Comparison of ENCODE assay signal across 7 cellular contexts in genomic region chr17:57045868-57046671, GRCh38. TPM values are rescaled to one million over a fixed set of nuclear protein-coding genes. Genes with fewer than 3 reads are reported as not detected.
DNase-seq lines count a peak whose midpoint lies in the region; ATAC-seq and TF ChIP-seq lines count a peak whose summit lies in the region.

No MANE protein-coding gene starts in this region.

- H4K20me1 ChIP-seq in OCI-LY3 (ENCODE audit: insufficient read depth, low read length): no peaks in the 10 kb centered on the region

- H2AFZ ChIP-seq in OCI-LY3 (ENCODE audit: low read depth, low read length): peak overlapping the region; percentile 64; the same call in 1 of the 2 replicates

- in situ Hi-C loops in transverse colon (cut with MboI; ENCODE audit: low pct_ligation_motif_present in 1 of 4, low pct_unique_long_range_greater_than_20kb in 1 of 4, low sequenced_read_pairs in 3 of 4): no loop called here

- DNase-seq in adrenal gland: peak in 4 of 7 donors; percentile 12 to 28 (median 18)
- DNase-seq in transverse colon: peak; percentile 52
- no peak for DNase-seq in SKM-1 treated with dmso at 0.1 percent for 144 hours (lab: John Stamatoyannopoulos, UW; ENCODE audit: unreplicated experiment)

- H3K79me2 ChIP-seq in OCI-LY3 (ENCODE audit: low read length): no peaks in the 10 kb centered on the region

- H3K9me3 ChIP-seq in OCI-LY3 (ENCODE audit: insufficient read depth, low read length) (no peaks in the 10 kb centered on the region), adrenal gland (replicated peaks in 1 of 3) (no peaks in the 10 kb centered on the region), mucosa of stomach (ENCODE audit: control insufficient read depth, low read length) (no peaks in the 10 kb centered on the region), transverse colon (no peaks in the 10 kb centered on the region)

- H3K36me3 ChIP-seq in OCI-LY3 (replicated peaks; ENCODE audit: low read depth, low read length) (no peaks in the 10 kb centered on the region), adrenal gland (replicated peaks in 1 of 2) (no peaks in the 10 kb centered on the region), mucosa of stomach (ENCODE audit: control insufficient read depth, insufficient read depth, low read length) (no peaks in the 10 kb centered on the region), transverse colon (no peaks in the 10 kb centered on the region)

- peak overlapping the region; percentile 62 for H3K4me2 ChIP-seq in OCI-LY3 (ENCODE audit: low read length)

- H3K4me1 ChIP-seq in OCI-LY3 (ENCODE audit: low read length) (0 out of 2 replicates have a peak, but pooled peaks cover 5% of the 10 kb centered on the region), adrenal gland (replicated peaks in 1 of 2) (peaks cover 7 to 13% of the 10 kb centered on the region in 2 donors), mucosa of stomach (ENCODE audit: control insufficient read depth, insufficient read depth, low read length) (peaks cover 9% of the 10 kb centered on the region), transverse colon (peaks cover 0 to 11% (median 6%) of the 10 kb centered on the region in 4 donors)

- no peak overlapping the region for H3K27ac ChIP-seq in OCI-LY3 (ENCODE audit: low read length)
- peak overlapping the region in 2 of 5 donors; percentile 26 to 50 for H3K27ac ChIP-seq in adrenal gland
- H3K27ac ChIP-seq in transverse colon: peak overlapping the region in 1 of 4 donors; percentile 21

- no peak for TF ChIP-seq CTCF in OCI-LY3 (IDR thresholded peaks at IDR 0.05; ENCODE audit: low read depth, low read length)
- no peak for TF ChIP-seq CTCF in adrenal gland (IDR thresholded peaks at IDR 0.05)
- no peak for TF ChIP-seq CTCF in transverse colon (IDR thresholded peaks at IDR 0.05)

- H3K9ac ChIP-seq in OCI-LY3 (ENCODE audit: low read length) (peak overlapping the region; percentile 54; the same call in 1 of the 2 replicates), mucosa of stomach (ENCODE audit: low read length) (peak overlapping the region; percentile 49)

- peak overlapping the region; percentile 63 for H3K4me3 ChIP-seq in OCI-LY3 (ENCODE audit: low read length)
- peak overlapping the region in 1 of 4 donors; percentile 51 for H3K4me3 ChIP-seq in adrenal gland
- peak overlapping the region; percentile 28 for H3K4me3 ChIP-seq in mucosa of stomach (ENCODE audit: low read length)
- H3K4me3 ChIP-seq in transverse colon: peak overlapping the region; percentile 10 to 31 (median 20)

- no peak for TF ChIP-seq EP300 in transverse colon (IDR thresholded peaks at IDR 0.05; ENCODE audit: low read depth)

- intact Hi-C loops in adrenal gland (cut with DNase I) (no loop called here), transverse colon (cut with DNase I; ENCODE audit: low total_unique reads) (no loop called here)

- TF ChIP-seq POLR2A in adrenal gland (IDR thresholded peaks at IDR 0.05): no peak
- no peak for TF ChIP-seq POLR2A in transverse colon (IDR thresholded peaks at IDR 0.05)

- 13 to 36% (median 23%) methylated on average over 20 to 67 of the region's 67 CpGs for WGBS in adrenal gland, 4 donors
- WGBS in transverse colon (ENCODE audit: low coverage in 1 of 2), 2 donors: 50% methylated on average over 56 of the region's 67 CpGs; no CpG with 5 or more reads in 1 of the 2 donors

- H3K27me3 ChIP-seq in OCI-LY3 (ENCODE audit: low read depth, low read length): peaks cover 10% of the 10 kb centered on the region
- H3K27me3 ChIP-seq in adrenal gland: peaks cover 7% of the 10 kb centered on the region
- H3K27me3 ChIP-seq in mucosa of stomach (ENCODE audit: control insufficient read depth, insufficient read depth, low read length): peaks cover 23% of the 10 kb centered on the region
- H3K27me3 ChIP-seq in transverse colon: peaks cover 38% of the 10 kb centered on the region

- ATAC-seq in GM19438 (IDR thresholded peaks at IDR 0.05; ENCODE audit: low read depth, unreplicated experiment) (peak; percentile 53), HG03139 (IDR thresholded peaks at IDR 0.05; ENCODE audit: unreplicated experiment) (no peak)

RNA-seq across cellular contexts. Expression of gene AKAP1, which starts 39.0 kb away (rescaled TPM):
- total RNA-seq in adrenal gland (100 to 1,000 TPM in 1 of 8 donors, 10 to 100 TPM in 7; 25.4 to 259 (median 30.0) TPM), transverse colon (100 to 1,000 TPM; 137 to 193 (median 171) TPM)
- 10 to 100 TPM; 15.2 to 46.6 (median 16.2) TPM for polyA plus RNA-seq in adrenal gland
